In the genomic region with DNA sequence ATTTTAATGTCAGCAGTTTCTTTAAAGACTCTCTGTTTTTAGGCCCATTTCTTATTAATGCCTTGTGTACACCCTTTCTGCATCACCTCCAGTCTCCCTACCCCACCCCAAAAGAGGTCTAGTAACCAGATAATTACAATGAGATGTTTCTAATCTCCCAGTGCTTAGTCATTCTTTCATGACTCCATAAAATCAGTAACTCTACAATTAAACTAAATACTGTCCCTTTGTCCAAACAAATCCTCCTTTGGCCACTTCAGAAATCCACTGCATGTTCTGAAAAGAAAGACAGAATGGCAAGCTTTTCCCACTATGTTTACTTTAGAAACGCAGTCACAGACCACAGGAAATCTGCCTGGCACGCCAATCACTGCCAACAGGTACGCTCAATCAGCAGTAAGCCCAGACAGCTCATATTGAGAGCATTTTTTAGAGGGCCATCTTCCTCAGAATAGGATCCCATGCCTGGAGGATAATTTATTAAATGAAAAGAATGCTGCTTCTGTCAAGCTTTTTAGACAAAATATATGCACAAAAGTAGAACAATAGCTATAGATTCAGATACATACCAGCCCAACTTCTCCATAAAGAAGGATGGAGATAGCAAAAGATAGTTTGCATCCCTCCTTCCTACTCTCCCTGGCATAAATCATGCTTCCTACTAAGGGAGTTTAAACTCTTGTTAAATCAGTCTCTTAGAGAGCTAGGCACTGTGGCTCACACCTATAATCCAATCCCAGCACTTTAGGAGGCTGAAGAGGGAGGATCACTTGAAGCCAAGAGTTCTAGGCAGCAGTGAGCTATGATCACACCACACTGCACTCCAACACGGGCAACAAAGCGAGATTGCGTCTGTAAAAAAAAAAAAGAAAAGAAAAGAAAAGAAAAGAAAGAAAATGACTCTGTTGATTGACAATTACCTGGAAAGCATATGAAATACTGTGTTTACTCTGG, we compare ENCODE assay signal across 9 cellular contexts.
A peak's percentile ranks its signal among the peaks of the same experiment; 100 is the strongest.
DNase-seq lines count a peak whose midpoint lies in the region; ATAC-seq and TF ChIP-seq lines count a peak whose summit lies in the region.
"Had no signal": no experiment of that assay in that cellular context is flagged by ENCODE, and none has a peak within 500 bp of the region (broad histone marks: within the 10 kb centered on the region; RNA-seq: fewer than 3 reads in every experiment).

No MANE protein-coding gene starts in this region.

- DNase-seq in activated T-cell treated with anti-CD3 and anti-CD28 coated beads, Interleukin-2, amount 50 U/mL, for 24 hours = no peak
- DNase-seq in activated T-cell treated with anti-CD3 and anti-CD28 coated beads for 4 hours (no peak), NCI-H748 (lab: John Stamatoyannopoulos, UW; ENCODE audit: unreplicated experiment) (peak; percentile 64), GM13976 (ENCODE audit: low spot score) (no peak)
- DNase-seq in effector memory CD8-positive, alpha-beta T cell = no peak
- no peak for DNase-seq in stimulated activated effector memory CD8-positive, alpha-beta T cell treated with anti-CD3 and anti-CD28 coated beads, Interleukin-12 subunit alpha, Interleukin-12 subunit beta, amount 100 ng/mL, for 72 hours (ENCODE audit: low spot score in 2 of 2)
- DNase-seq in effector CD4-positive, alpha-beta T cell = no peak
- DNase-seq: NCI-H446 had no signal

- in situ Hi-C loops in GM13976 (cut with MboI; ENCODE audit: low sequenced_read_pairs, unreplicated experiment) = no loop called here

- peaks cover 27% of the 10 kb centered on the region for H3K36me3 Mint-ChIP-seq in activated T-cell treated with anti-CD3 and anti-CD28 coated beads, Interleukin-2, amount 50 U/mL, for 24 hours (ENCODE audit: low read depth)
- H3K36me3 Mint-ChIP-seq in effector memory CD8-positive, alpha-beta T cell (ENCODE audit: insufficient read depth) = no peaks in the 10 kb centered on the region
- peaks cover 17% of the 10 kb centered on the region for H3K36me3 Mint-ChIP-seq in stimulated activated effector memory CD8-positive, alpha-beta T cell treated with anti-CD3 and anti-CD28 coated beads, Interleukin-12 subunit alpha, Interleukin-12 subunit beta, amount 100 ng/mL, for 72 hours

- peak overlapping the region; percentile 68 for H3K27ac Mint-ChIP-seq in activated T-cell treated with anti-CD3 and anti-CD28 coated beads, Interleukin-2, amount 50 U/mL, for 24 hours
- H3K27ac Mint-ChIP-seq in effector memory CD8-positive, alpha-beta T cell = peak overlapping the region; percentile 56 to 77
- peak overlapping the region; percentile 86 for H3K27ac Mint-ChIP-seq in stimulated activated effector memory CD8-positive, alpha-beta T cell treated with anti-CD3 and anti-CD28 coated beads, Interleukin-12 subunit alpha, Interleukin-12 subunit beta, amount 100 ng/mL, for 72 hours

- no peaks in the 10 kb centered on the region for H3K27me3 Mint-ChIP-seq in activated T-cell treated with anti-CD3 and anti-CD28 coated beads, Interleukin-2, amount 50 U/mL, for 24 hours
- H3K27me3 Mint-ChIP-seq in effector memory CD8-positive, alpha-beta T cell = no peaks in the 10 kb centered on the region

- peaks cover 2% of the 10 kb centered on the region for H3K9me3 Mint-ChIP-seq in activated T-cell treated with anti-CD3 and anti-CD28 coated beads, Interleukin-2, amount 50 U/mL, for 24 hours
- no peaks in the 10 kb centered on the region for H3K9me3 Mint-ChIP-seq in effector memory CD8-positive, alpha-beta T cell
- H3K9me3 Mint-ChIP-seq in stimulated activated effector memory CD8-positive, alpha-beta T cell treated with anti-CD3 and anti-CD28 coated beads, Interleukin-12 subunit alpha, Interleukin-12 subunit beta, amount 100 ng/mL, for 72 hours = no peaks in the 10 kb centered on the region

- no peak for TF ChIP-seq CTCF in GM13976 (IDR thresholded peaks at IDR 0.05; ENCODE audit: borderline replicate concordance, control extremely low read depth, extremely low read depth, insufficient read depth, missing control alignments)

- H3K4me1 Mint-ChIP-seq in activated T-cell treated with anti-CD3 and anti-CD28 coated beads, Interleukin-2, amount 50 U/mL, for 24 hours (ENCODE audit: low read depth) = peaks cover 41% of the 10 kb centered on the region
- H3K4me1 Mint-ChIP-seq in effector memory CD8-positive, alpha-beta T cell (ENCODE audit: low read depth in 2 of 2) = peaks cover 21 to 44% of the 10 kb centered on the region in 2 donors
- peaks cover 50% of the 10 kb centered on the region for H3K4me1 Mint-ChIP-seq in stimulated activated effector memory CD8-positive, alpha-beta T cell treated with anti-CD3 and anti-CD28 coated beads, Interleukin-12 subunit alpha, Interleukin-12 subunit beta, amount 100 ng/mL, for 72 hours

- ATAC-seq in effector memory CD8-positive, alpha-beta T cell (replicated peaks) = no peak
- peak; percentile 76 for ATAC-seq in stimulated activated effector memory CD8-positive, alpha-beta T cell treated with anti-CD3 and anti-CD28 coated beads, Interleukin-12 subunit alpha, Interleukin-12 subunit beta, amount 100 ng/mL, for 72 hours
- no peak for ATAC-seq in HG03135 (IDR thresholded peaks at IDR 0.05; ENCODE audit: unreplicated experiment)

- no peak overlapping the region for H3K4me3 Mint-ChIP-seq in activated T-cell treated with anti-CD3 and anti-CD28 coated beads, Interleukin-2, amount 50 U/mL, for 24 hours
- H3K4me3 Mint-ChIP-seq in effector memory CD8-positive, alpha-beta T cell = no peak overlapping the region
- peak overlapping the region; percentile 3 for H3K4me3 Mint-ChIP-seq in stimulated activated effector memory CD8-positive, alpha-beta T cell treated with anti-CD3 and anti-CD28 coated beads, Interleukin-12 subunit alpha, Interleukin-12 subunit beta, amount 100 ng/mL, for 72 hours
